ENCODE assay signal across 7 cellular contexts in the genomic region with DNA sequence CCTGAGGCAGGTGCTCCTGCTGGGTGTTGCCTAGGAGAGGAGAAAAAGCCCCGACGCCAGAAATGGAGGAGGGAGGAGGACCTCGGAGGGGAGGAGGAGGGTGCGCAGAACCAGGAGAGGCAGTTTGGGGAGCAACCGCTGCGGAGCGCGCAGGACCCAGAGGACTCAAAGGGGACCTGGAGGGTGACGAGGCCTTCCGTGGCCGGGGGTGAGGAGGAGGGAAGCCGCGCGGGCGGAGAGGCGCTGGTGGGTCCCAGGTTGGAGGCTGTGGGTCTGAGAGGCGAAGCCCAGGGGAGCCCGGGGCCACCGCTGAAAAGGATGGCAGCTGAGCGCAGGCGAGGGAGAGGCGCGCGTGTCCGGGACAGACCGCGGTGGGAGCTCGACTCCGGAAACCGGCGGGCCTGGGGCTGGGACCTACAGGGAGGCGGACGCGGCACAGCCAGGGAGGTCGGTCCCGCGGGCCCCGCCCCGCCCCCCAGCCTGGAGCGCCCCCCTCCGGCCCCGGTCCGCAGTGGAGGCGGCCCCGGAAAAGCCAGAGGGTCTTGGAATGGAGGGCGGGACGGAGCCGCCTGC. TPM values are rescaled to one million over a fixed set of nuclear protein-coding genes. Genes with fewer than 3 reads are reported as not detected.
DNase-seq lines count a peak whose midpoint lies in the region; ATAC-seq and TF ChIP-seq lines count a peak whose summit lies in the region.

No MANE protein-coding gene starts in this region.

- TF ChIP-seq CTCF in GM12874 (IDR thresholded peaks at IDR 0.05; ENCODE audit: insufficient read depth, low read depth, low read length), result peak; percentile 48
- TF ChIP-seq CTCF in right atrium auricular region (IDR thresholded peaks at IDR 0.05), result peak in 1 of 2 donors; percentile 52

- H3K27ac ChIP-seq in right atrium auricular region, result no peak overlapping the region

- no peaks in the 10 kb centered on the region for H3K36me3 ChIP-seq in right atrium auricular region

- ATAC-seq in GM21737 (IDR thresholded peaks at IDR 0.05; ENCODE audit: unreplicated experiment) (peak; percentile 30), HG03520 (IDR thresholded peaks at IDR 0.05; ENCODE audit: unreplicated experiment) (no peak)

- DNase-seq in Jurkat, Clone E6-1 (ENCODE audit: low read depth, low spot score), result no peak
- DNase-seq in activated CD8-positive, alpha-beta memory T cell treated with anti-CD3 and anti-CD28 coated beads, Interleukin-2, amount 50 U/mL, for 4 hours, result peak; percentile 48
- no peak for DNase-seq in right atrium auricular region (ENCODE audit: low spot score)
- DNase-seq in stimulated activated CD4-positive, alpha-beta T cell treated with anti-CD3 and anti-CD28 coated beads, Interleukin-1b, Interleukin-23, amount 100 ng/mL, for 48 hours, result peak; percentile 39

- H3K9me3 ChIP-seq in right atrium auricular region, result no peaks in the 10 kb centered on the region

- peaks cover 2 to 16% of the 10 kb centered on the region in 2 donors for H3K27me3 ChIP-seq in right atrium auricular region

- H3K4me1 ChIP-seq in right atrium auricular region, result peaks cover 0 to 34% of the 10 kb centered on the region in 2 donors

- H3K4me3 ChIP-seq in Jurkat, Clone E6-1 (ENCODE audit: low read length), result peak overlapping the region; percentile 53
- H3K4me3 ChIP-seq in right atrium auricular region, result peak overlapping the region; percentile 40 to 59

RNA-seq across cellular contexts. Expression of a gene that starts 15.1 kb away (rescaled TPM):
- polyA plus RNA-seq in Jurkat, Clone E6-1 (2012; ENCODE audit: insufficient read depth, insufficient read length), result not detected
- total RNA-seq in right atrium auricular region, result not detected

RNA-seq across cellular contexts. Expression of a gene that starts 39.1 kb away (rescaled TPM):
- polyA plus RNA-seq in Jurkat, Clone E6-1 (2012; ENCODE audit: insufficient read depth, insufficient read length), result 31.5 TPM
- total RNA-seq in right atrium auricular region, result 10 to 100 TPM; 22.5 to 27.9 TPM

RNA-seq across cellular contexts. Expression of a gene that starts 45.7 kb away (rescaled TPM):
- polyA plus RNA-seq in Jurkat, Clone E6-1 (2012; ENCODE audit: insufficient read depth, insufficient read length), result 112 TPM
- 10 to 100 TPM; 26.8 to 32.2 TPM for total RNA-seq in right atrium auricular region

RNA-seq across cellular contexts. Expression of a gene that starts 56.9 kb away (rescaled TPM):
- polyA plus RNA-seq in Jurkat, Clone E6-1 (2012; ENCODE audit: insufficient read depth, insufficient read length), result 11.3 TPM
- total RNA-seq in right atrium auricular region, result 1 to 10 TPM; 4.4 to 4.6 TPM

RNA-seq across cellular contexts. Expression of a gene that starts 59.1 kb away (rescaled TPM):
- 141 TPM for polyA plus RNA-seq in Jurkat, Clone E6-1 (2012; ENCODE audit: insufficient read depth, insufficient read length)
- total RNA-seq in right atrium auricular region, result 10 to 100 TPM; 31.8 to 68.4 TPM

Comparison
In these comparisons a context has a peak if more than half of its experiments do, and no peak if none do; other contexts are left out.
1. DNase-seq: peak in activated CD8-positive, alpha-beta memory T cell treated with anti-CD3 and anti-CD28 coated beads, Interleukin-2, amount 50 U/mL, for 4 hours (single experiment) and stimulated activated CD4-positive, alpha-beta T cell treated with anti-CD3 and anti-CD28 coated beads, Interleukin-1b, Interleukin-23, amount 100 ng/mL, for 48 hours (single experiment); none in Jurkat, Clone E6-1 (single experiment) and right atrium auricular region (single experiment).